Comparison of ENCODE assay signal across 11 cellular contexts in genomic region chr12:110669193-110669502, GRCh38. TPM values are rescaled to one million over a fixed set of nuclear protein-coding genes. Genes with fewer than 3 reads are reported as not detected.
A peak's percentile ranks its signal among the peaks of the same experiment; 100 is the strongest.
DNase-seq lines count a peak whose midpoint lies in the region; ATAC-seq and TF ChIP-seq lines count a peak whose summit lies in the region.
"Had no signal": no experiment of that assay in that cellular context is flagged by ENCODE, and none has a peak within 500 bp of the region (broad histone marks: within the 10 kb centered on the region; RNA-seq: fewer than 3 reads in every experiment).

No MANE protein-coding gene starts in this region.

- no TSS peak for BruUV-seq in MCF 10A (replicated peaks; lab: Mats Ljungman, UMichigan)

- CTCF ChIA-PET in MCF 10A (lab: Yijun Ruan, JAX): interaction anchor here (0.6 kb wide), 1 partner anchor 189 kb away, joined by 3 read pairs; no protein-coding TSS in a partner anchor

- peak overlapping the region in 1 of 2 donors; percentile 62 for H3K4me3 Mint-ChIP-seq in activated T-cell treated with anti-CD3 and anti-CD28 coated beads, Interleukin-2, amount 50 U/mL, for 72 hours
- no peak overlapping the region for H3K4me3 Mint-ChIP-seq in MCF 10A (ENCODE audit: unreplicated experiment)

- ATAC-seq in activated T-cell treated with anti-CD3 and anti-CD28 coated beads, Interleukin-2, amount 50 U/mL, for 72 hours (replicated peaks in 1 of 2): peak; percentile 18 to 26
- ATAC-seq in HG02588 (IDR thresholded peaks at IDR 0.05; ENCODE audit: unreplicated experiment) (peak; percentile 15), Right ventricle myocardium superior (ENCODE audit: poor library complexity) (no peak)

- TF ChIP-seq CTCF in MCF 10A (IDR thresholded peaks at IDR 0.05; ENCODE audit: unreplicated experiment): no peak

- no peaks in the 10 kb centered on the region for H3K27me3 Mint-ChIP-seq in activated T-cell treated with anti-CD3 and anti-CD28 coated beads, Interleukin-2, amount 50 U/mL, for 72 hours (ENCODE audit: low read depth)
- peaks cover 52% of the 10 kb centered on the region for H3K27me3 Mint-ChIP-seq in MCF 10A (ENCODE audit: insufficient read depth, unreplicated experiment)

- intact Hi-C loops in Right ventricle myocardium superior (cut with DNase I) (no loop called here), MCF 10A (cut with micrococcal nuclease) (no loop called here)

- peaks cover 6 to 9% of the 10 kb centered on the region in 2 donors for H3K9me3 Mint-ChIP-seq in activated T-cell treated with anti-CD3 and anti-CD28 coated beads, Interleukin-2, amount 50 U/mL, for 72 hours
- H3K9me3 Mint-ChIP-seq in MCF 10A (ENCODE audit: unreplicated experiment): no peaks in the 10 kb centered on the region

- no peak overlapping the region for H3K27ac Mint-ChIP-seq in activated T-cell treated with anti-CD3 and anti-CD28 coated beads, Interleukin-2, amount 50 U/mL, for 72 hours
- no peak overlapping the region for H3K27ac Mint-ChIP-seq in MCF 10A (ENCODE audit: low read depth, unreplicated experiment)

- POLR2A ChIA-PET in MCF 10A (lab: Yijun Ruan, JAX): no interaction called here

- peaks cover 10 to 26% of the 10 kb centered on the region in 2 donors for H3K36me3 Mint-ChIP-seq in activated T-cell treated with anti-CD3 and anti-CD28 coated beads, Interleukin-2, amount 50 U/mL, for 72 hours (ENCODE audit: insufficient read depth in 2 of 2)
- no peaks in the 10 kb centered on the region for H3K36me3 Mint-ChIP-seq in MCF 10A (ENCODE audit: insufficient read depth, unreplicated experiment)

- H3K4me1 Mint-ChIP-seq in activated T-cell treated with anti-CD3 and anti-CD28 coated beads, Interleukin-2, amount 50 U/mL, for 72 hours (ENCODE audit: low read depth): peaks cover 44% of the 10 kb centered on the region
- peaks cover 4% of the 10 kb centered on the region for H3K4me1 Mint-ChIP-seq in MCF 10A (ENCODE audit: insufficient read depth, unreplicated experiment)

- DNase-seq in activated T-cell treated with anti-CD3 and anti-CD28 coated beads, Interleukin-2, amount 50 U/mL, for 72 hours: peak in 1 of 2 donors; percentile 6
- DNase-seq in activated T-cell treated with anti-CD3 and anti-CD28 coated beads for 4 hours (no peak), NCI-H748 (lab: John Stamatoyannopoulos, UW; ENCODE audit: unreplicated experiment) (no peak), Right ventricle myocardium superior (no peak), MCF 10A (ENCODE audit: unreplicated experiment) (no peak)
- peak; percentile 28 for DNase-seq in stimulated activated CD8-positive, alpha-beta memory T cell treated with anti-CD3 and anti-CD28 coated beads, Interleukin-4, amount 100 ng/mL, for 48 hours
- DNase-seq: dermis blood vessel endothelial cell, NCI-H2081 treated with DMSO at 0.1 percent for 48 hours, SJCRH30 had no signal

- 0 out of 2 replicates have a peak, but pooled peaks have one; percentile 28 for TF ChIP-seq POLR2A in Raji (IDR thresholded peaks at IDR 0.05; ENCODE audit: insufficient read depth, low read depth, low read length)

RNA-seq across cellular contexts. Expression of gene HVCN1, which starts 19.8 kb away (rescaled TPM):
- 10 to 100 TPM; 10.5 to 12.8 TPM for total RNA-seq in activated T-cell treated with anti-CD3 and anti-CD28 coated beads, Interleukin-2, amount 50 U/mL, for 72 hours
- total RNA-seq in Right ventricle myocardium superior (11.9 TPM), MCF 10A (2022) (not detected in 2 replicates)

RNA-seq across cellular contexts. Expression of gene TCTN1, which starts 55.2 kb away (rescaled TPM):
- 1 to 10 TPM; 9.7 to 10.0 TPM for total RNA-seq in activated T-cell treated with anti-CD3 and anti-CD28 coated beads, Interleukin-2, amount 50 U/mL, for 72 hours
- total RNA-seq in Right ventricle myocardium superior (21.1 TPM), MCF 10A (2022) (36.5 and 38.9 TPM in 2 replicates)

Comparison
In these comparisons a context has a peak if more than half of its experiments do, and no peak if none do; other contexts are left out.
1. RNA of gene HVCN1, which starts 19.8 kb away (total RNA-seq): 10.5 to 12.8 TPM in activated T-cell treated with anti-CD3 and anti-CD28 coated beads, Interleukin-2, amount 50 U/mL, for 72 hours and 11.9 TPM in Right ventricle myocardium superior (single experiment); not detected in MCF 10A; every median in the first group is over 10 times any median in the second.